Comparison of ENCODE assay signal across 16 cellular contexts in the genomic region with DNA sequence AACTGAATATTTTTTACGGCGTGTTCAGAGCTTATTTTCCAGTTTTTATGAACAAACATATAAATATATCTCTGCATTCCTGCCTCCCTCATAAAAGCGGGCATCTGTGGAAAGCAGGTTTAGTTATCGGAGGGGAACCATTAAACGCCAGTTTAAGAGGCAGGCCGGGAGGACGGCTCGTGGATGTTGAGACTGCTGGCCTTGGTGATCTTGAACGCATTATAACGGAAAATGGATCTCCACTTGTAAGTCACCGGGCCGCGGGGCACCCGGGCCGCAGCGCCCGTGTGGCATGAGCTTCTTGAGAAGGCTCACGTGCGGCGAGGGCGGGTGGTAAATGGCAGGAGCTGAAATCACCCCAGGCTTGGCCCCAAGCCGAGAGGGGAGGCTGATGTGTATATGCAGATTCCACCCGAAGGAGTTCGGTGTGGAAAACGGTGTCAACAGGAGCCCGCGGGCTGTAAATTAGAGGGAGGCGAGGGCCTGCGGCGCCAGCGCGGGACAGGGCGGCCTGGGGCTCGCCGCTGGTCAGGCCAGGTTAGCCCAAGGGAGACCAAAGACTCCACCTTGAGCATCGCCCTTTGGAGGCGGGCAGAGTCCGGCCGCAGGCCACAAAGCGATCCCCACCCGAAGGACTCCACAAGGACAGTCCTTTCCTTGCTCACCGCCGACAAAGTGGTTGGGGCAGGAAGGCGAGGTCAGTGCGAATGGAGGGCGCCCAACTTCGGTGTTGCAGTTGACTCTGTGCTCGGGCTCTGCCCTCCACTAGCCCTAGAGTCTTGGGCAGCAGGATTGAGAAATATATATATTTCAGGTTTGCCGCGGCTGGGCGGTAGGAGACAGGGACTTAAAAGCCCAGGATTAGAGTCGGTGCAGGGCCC. TPM values are rescaled to one million over a fixed set of nuclear protein-coding genes. Genes with fewer than 3 reads are reported as not detected.
DNase-seq lines count a peak whose midpoint lies in the region; ATAC-seq, FAIRE-seq and TF ChIP-seq lines count a peak whose summit lies in the region.
"Had no signal": no experiment of that assay in that cellular context is flagged by ENCODE, and none has a peak within 500 bp of the region (broad histone marks: within the 10 kb centered on the region; RNA-seq: fewer than 3 reads in every experiment).

No MANE protein-coding gene starts in this region.

- POLR2A ChIA-PET in H1 (lab: Charles Lee; ENCODE audit: partially characterized antibody): interaction anchor here (1.6 to 1.9 kb wide), 2 partner anchors 23 to 31 kb away, joined by 5 to 7 read pairs; no protein-coding TSS in a partner anchor

- H3K27ac ChIP-seq in H1 (ENCODE audit: low read depth, low read length) (no peak overlapping the region), mucosa of rectum (ENCODE audit: low read depth in 2 of 2, low read length in 2 of 2) (peak overlapping the region; percentile 34 to 61)

- H2BK120ac ChIP-seq in H1 (replicated peaks; ENCODE audit: low read depth, low read length): no peak overlapping the region

- no peak for ATAC-seq in stimulated activated naive B cell treated with anti-CD40 and anti-IgM and Interleukin-4, amounts not matched to agents 10 μg/mL and 1 μg/mL and 100 μg/mL, for 72 hours (replicated peaks)
- ATAC-seq in HG02623 (IDR thresholded peaks at IDR 0.05; ENCODE audit: unreplicated experiment) (no peak), GM19395 (IDR thresholded peaks at IDR 0.05; ENCODE audit: unreplicated experiment) (no peak)
- ATAC-seq: HCT116; stimulated activated effector memory CD8-positive, alpha-beta T cell treated with anti-CD3 and anti-CD28 coated beads, Interleukin-12 subunit alpha, Interleukin-12 subunit beta, amount 100 ng/mL, for 72 hours had no signal

- no peak overlapping the region for H4K91ac ChIP-seq in H1 (replicated peaks; ENCODE audit: insufficient read length, low read length)

- DNase-seq in HuH-7.5 (ENCODE audit: low spot score): peak; percentile 3
- DNase-seq in H1 (ENCODE audit: low read depth in 1 of 2, low spot score in 2 of 2): peak in 1 of 2 experiments; percentile 62
- DNase-seq in stimulated activated naive B cell treated with anti-CD40 and anti-IgM and Interleukin-4, amounts not matched to agents 10 μg/mL and 1 μg/mL and 100 μg/mL, for 72 hours: no peak
- no peak for DNase-seq in NCI-H128 (lab: John Stamatoyannopoulos, UW; ENCODE audit: unreplicated experiment)
- DNase-seq: hypothalamus, KG1, midbrain, NCI-H2029 treated with DMSO at 0.1 percent for 48 hours, NCI-H82 had no signal

- no peak overlapping the region for H3K4me3 Mint-ChIP-seq in stimulated activated naive B cell treated with anti-CD40 and anti-IgM and Interleukin-4, amounts not matched to agents 10 μg/mL and 1 μg/mL and 100 μg/mL, for 72 hours

- H3K79me2 ChIP-seq in H1 (ENCODE audit: control insufficient read depth in 1 of 2, insufficient read depth in 2 of 2, low read length in 2 of 2): no peaks in the 10 kb centered on the region

- TF ChIP-seq RAD21 in H1 (IDR thresholded peaks at IDR 0.05 in 1 of 2, conservative IDR thresholded peaks at IDR 0.05 in 1 of 2; ENCODE audit: low read depth in 2 of 2, low read length in 2 of 2): no peak

- H2AFZ ChIP-seq in H1 (ENCODE audit: low read length): no peak overlapping the region

- no peak overlapping the region for H3K56ac ChIP-seq in H1 (replicated peaks; ENCODE audit: insufficient read length, low read depth, low read length)

- H3K23ac ChIP-seq in H1 (ENCODE audit: insufficient read length): no peak overlapping the region

- no peak for TF ChIP-seq CTCF in H1 (IDR thresholded peaks at IDR 0.05; ENCODE audit: control extremely low read depth in 1 of 3, insufficient read depth in 1 of 3, low read depth in 1 of 3, low read length in 3 of 3)

- peak overlapping the region; percentile 59 for H3K27ac Mint-ChIP-seq in stimulated activated naive B cell treated with anti-CD40 and anti-IgM and Interleukin-4, amounts not matched to agents 10 μg/mL and 1 μg/mL and 100 μg/mL, for 72 hours
- H3K27ac Mint-ChIP-seq: stimulated activated effector memory CD8-positive, alpha-beta T cell treated with anti-CD3 and anti-CD28 coated beads, Interleukin-12 subunit alpha, Interleukin-12 subunit beta, amount 100 ng/mL, for 72 hours had no signal

- H3K79me1 ChIP-seq in H1 (ENCODE audit: low read depth, low read length): no peaks in the 10 kb centered on the region

- peaks cover 11 to 15% of the 10 kb centered on the region in 2 donors for H3K36me3 Mint-ChIP-seq in stimulated activated naive B cell treated with anti-CD40 and anti-IgM and Interleukin-4, amounts not matched to agents 10 μg/mL and 1 μg/mL and 100 μg/mL, for 72 hours

- peak overlapping the region; percentile 19 to 73 for H3K4me2 ChIP-seq in H1 (ENCODE audit: insufficient read depth in 1 of 2, low read depth in 2 of 2, low read length in 2 of 2)

- WGBS in H1 (ENCODE audit: extremely low coverage in 1 of 2, insufficient coverage in 1 of 2, insufficient read length in 1 of 2, insufficient replicate concordance in 2 of 2, low coverage in 1 of 2, low lambda C conversion rate in 2 of 2, missing lambda C conversion rate in 1 of 2), 2 experiments: 5% methylated on average over 52 of the region's 52 CpGs; no CpG with 5 or more reads in 1 of the 2 experiments

- H3K9me3 ChIP-seq in H1 (ENCODE audit: insufficient read depth in 2 of 2, low read depth in 1 of 2, low read length in 1 of 2) (no peaks in the 10 kb centered on the region), mucosa of rectum (ENCODE audit: control insufficient read depth in 2 of 2, low read length in 2 of 2) (peaks cover 0 to 3% of the 10 kb centered on the region in 2 donors)

- CTCF ChIA-PET in H1 (lab: Charles Lee; ENCODE audit: partially characterized antibody): interaction anchor here (0.6 to 2.2 kb wide), 5 partner anchors 21 to 37 kb away, joined by 3 to 10 read pairs (median 4); no protein-coding TSS in a partner anchor

- H3K27me3 Mint-ChIP-seq in stimulated activated naive B cell treated with anti-CD40 and anti-IgM and Interleukin-4, amounts not matched to agents 10 μg/mL and 1 μg/mL and 100 μg/mL, for 72 hours: peaks cover 82 to 91% of the 10 kb centered on the region in 2 donors

- no peak overlapping the region for H2AK5ac ChIP-seq in H1 (ENCODE audit: low read depth, low read length)

- no peak overlapping the region for H3K18ac ChIP-seq in H1 (ENCODE audit: extremely low read depth, low read length)

- H3K9ac ChIP-seq in H1 (replicated peaks in 1 of 4; ENCODE audit: extremely low read depth in 1 of 4, low read depth in 3 of 4, low read length in 3 of 4) (no peak overlapping the region), mucosa of rectum (ENCODE audit: low read depth in 1 of 2, low read length in 2 of 2) (no peak overlapping the region)

- TF ChIP-seq POLR2A in H1 (IDR thresholded peaks at IDR 0.05; ENCODE audit: control extremely low read depth in 1 of 2, low read depth in 2 of 2, low read length in 2 of 2): no peak

- H3K9me3 Mint-ChIP-seq in stimulated activated naive B cell treated with anti-CD40 and anti-IgM and Interleukin-4, amounts not matched to agents 10 μg/mL and 1 μg/mL and 100 μg/mL, for 72 hours: peaks cover 9 to 12% of the 10 kb centered on the region in 2 donors
- H3K9me3 Mint-ChIP-seq: stimulated activated effector memory CD8-positive, alpha-beta T cell treated with anti-CD3 and anti-CD28 coated beads, Interleukin-12 subunit alpha, Interleukin-12 subunit beta, amount 100 ng/mL, for 72 hours had no signal

- no peak overlapping the region for H4K5ac ChIP-seq in H1 (ENCODE audit: insufficient read length, low read depth, low read length)

- peaks cover 96 to 99% (median 98%) of the 10 kb centered on the region in 4 experiments for H3K27me3 ChIP-seq in H1 (replicated peaks in 1 of 4; ENCODE audit: control insufficient read depth in 3 of 4, extremely low read depth in 1 of 4, insufficient read depth in 3 of 4, low read length in 3 of 4)
- H3K27me3 ChIP-seq in mucosa of rectum (ENCODE audit: control insufficient read depth in 2 of 2, insufficient read depth in 2 of 2, low read length in 2 of 2): peaks cover 77% of the 10 kb centered on the region in 2 donors

- H3K4me1 Mint-ChIP-seq in stimulated activated naive B cell treated with anti-CD40 and anti-IgM and Interleukin-4, amounts not matched to agents 10 μg/mL and 1 μg/mL and 100 μg/mL, for 72 hours: peaks cover 3 to 21% of the 10 kb centered on the region in 2 donors

- FAIRE-seq in H1 (lab: Jason Lieb, UNC): no peak
- FAIRE-seq: D721Med, GM19239 had no signal

- H3K23me2 ChIP-seq in H1 (ENCODE audit: low read depth, low read length): no peaks in the 10 kb centered on the region; the same call in 1 of the 2 replicates

- H3K4me3 ChIP-seq in H1 (ENCODE audit: extremely low read depth in 1 of 4, insufficient read depth in 2 of 4, low read depth in 3 of 4, low read length in 4 of 4) (no peak overlapping the region; a peak in 1 of 8 replicates), mucosa of rectum (ENCODE audit: low read length in 2 of 2) (peak overlapping the region; percentile 22 to 60)

- H2BK20ac ChIP-seq in H1 (ENCODE audit: low read length): no peak overlapping the region

- TF ChIP-seq EP300 in H1 (IDR thresholded peaks at IDR 0.05; ENCODE audit: borderline replicate concordance in 1 of 2, low read depth in 2 of 2, low read length in 2 of 2): no peak

- H4K8ac ChIP-seq in H1 (ENCODE audit: extremely low read depth, insufficient read depth, low read length): no peak overlapping the region; the same call in 1 of the 2 replicates

- H2BK5ac ChIP-seq in H1 (ENCODE audit: low read depth, low read length): no peak overlapping the region

- H4K20me1 ChIP-seq in H1 (replicated peaks in 1 of 2; ENCODE audit: control insufficient read depth in 1 of 2, insufficient read depth in 2 of 2, low read length in 2 of 2): peaks cover 10 to 32% of the 10 kb centered on the region in 2 experiments

- no peak overlapping the region for H2BK12ac ChIP-seq in H1 (ENCODE audit: low read depth, low read length)

- H3K4me1 ChIP-seq in H1 (replicated peaks in 1 of 4; ENCODE audit: control insufficient read depth in 3 of 4, insufficient read depth in 4 of 4, low read length in 3 of 4) (peaks cover 0 to 19% (median 9%) of the 10 kb centered on the region in 4 experiments; a peak in 6 of 7 replicates), mucosa of rectum (ENCODE audit: control insufficient read depth in 2 of 2, insufficient read depth in 2 of 2, low read length in 2 of 2) (no peaks in the 10 kb centered on the region)

- H3K14ac ChIP-seq in H1 (ENCODE audit: insufficient read length): no peak overlapping the region

- H3K36me3 ChIP-seq in H1 (ENCODE audit: control insufficient read depth in 2 of 4, insufficient read depth in 4 of 4, low read length in 3 of 4) (peaks cover 0 to 8% (median 0%) of the 10 kb centered on the region in 4 experiments; a peak in 1 of 8 replicates), mucosa of rectum (ENCODE audit: control insufficient read depth in 2 of 2, insufficient read depth in 2 of 2, low read length in 2 of 2) (no peaks in the 10 kb centered on the region)

- no peak overlapping the region for H3K4ac ChIP-seq in H1 (replicated peaks; ENCODE audit: insufficient read length, low read depth, low read length)

- H2BK15ac ChIP-seq in H1 (ENCODE audit: low read length): no peak overlapping the region

RNA-seq across cellular contexts. Expression of gene HAND2, which starts 1.3 kb away (rescaled TPM):
- not detected in 2 replicates for total RNA-seq in H1 (2021; fragmentation: NEBNext Ultra II Directional; extraction: Animal tissue kit (Norgen Biotek cat#: 25700))
- polyA plus RNA-seq in H1 (2011; rRNA removed): 0.05 TPM in 1 of 2 replicates, not detected in the other
- 0.04 TPM for polyA plus RNA-seq in H1 (2011; cell fraction: cytosol; rRNA removed)
- not detected for polyA plus RNA-seq in H1 (2011; cell fraction: nucleus; rRNA removed)
- 0.05 to 0.37 TPM in 2 of 4 replicates, not detected in the others for polyA plus RNA-seq in H1 (2012, experiment 1 of 2)
- polyA plus RNA-seq in H1 (2012, experiment 2 of 2): 0.47 TPM
- polyA plus RNA-seq in H1 (2013, experiment 1 of 2): 0.04 TPM
- polyA plus RNA-seq in H1 (2013, experiment 2 of 2): not detected
- not detected in 2 replicates for polyA minus RNA-seq in H1 (2011; rRNA and poly(A)+ RNA removed)
- polyA minus RNA-seq in H1 (2011; cell fraction: cytosol; rRNA and poly(A)+ RNA removed): not detected
- not detected for polyA minus RNA-seq in H1 (2011; cell fraction: nucleus; rRNA and poly(A)+ RNA removed)

Comparison
In these comparisons a context has a peak if more than half of its experiments do, and no peak if none do; other contexts are left out.
1. H3K4me3 ChIP-seq: peak in mucosa of rectum (2 of 2); none in H1 (0 of 4).